Comparison of ENCODE assay signal across 8 cellular contexts in the genomic region with DNA sequence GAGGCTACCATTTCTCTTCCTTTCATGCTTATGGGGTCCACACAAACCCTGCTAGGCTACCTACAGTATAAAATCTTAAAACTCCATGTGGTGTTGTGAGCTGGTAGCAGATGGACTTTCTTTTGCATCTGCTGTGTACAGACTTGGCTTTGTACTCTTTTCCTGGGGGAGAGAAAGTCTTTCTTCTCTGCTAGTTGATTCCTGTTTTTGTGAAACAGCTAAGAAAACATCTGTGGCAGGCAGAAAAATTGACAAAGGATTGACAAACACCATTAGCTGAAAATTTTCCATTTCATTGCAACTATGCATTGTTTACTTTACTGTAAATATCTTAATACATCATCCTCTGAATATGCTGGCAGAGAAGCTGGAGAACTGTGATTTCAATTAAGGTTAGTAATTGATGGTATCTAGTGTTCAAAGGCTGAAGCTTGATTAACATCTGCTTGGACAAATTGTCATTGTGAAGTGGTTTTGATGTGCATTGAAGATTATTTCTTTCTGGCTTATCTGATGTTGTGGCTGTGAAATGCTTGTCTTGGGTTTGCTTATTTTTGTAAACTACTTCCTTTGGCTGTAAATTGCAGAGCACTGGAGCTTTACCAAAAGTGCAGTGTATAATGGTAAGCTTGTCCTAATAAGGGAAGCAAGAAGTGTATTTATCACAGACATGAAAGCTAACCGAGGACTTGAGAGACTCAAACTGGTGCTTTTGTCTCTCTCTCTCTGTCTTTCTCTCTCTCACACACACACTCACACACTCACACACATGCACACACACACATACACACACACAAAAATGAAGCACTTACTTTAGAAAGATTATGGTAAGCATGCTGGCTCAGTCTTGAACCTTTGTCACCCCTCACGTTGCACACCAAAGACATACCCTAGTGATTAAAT.
DNase-seq lines count a peak whose midpoint lies in the region; ATAC-seq and TF ChIP-seq lines count a peak whose summit lies in the region.

A gene (plus strand): TSS at position 665 of the 903 bp plus-strand sequence. CDS start 11,697 bp downstream, outside the sequence.

- DNase-seq in DMS 273 (lab: John Stamatoyannopoulos, UW; ENCODE audit: unreplicated experiment) (peak; percentile 94), NCI-H446 (lab: John Stamatoyannopoulos, UW) (peak; percentile 54 to 82), epithelial cell of esophagus (ENCODE audit: low read depth) (peak; percentile 4)
- DNase-seq in activated effector memory CD4-positive, alpha-beta T cell treated with Interleukin-2 at 50 U/mL for 16 hours, result no peak

- H3K27me3 ChIP-seq in neuron (ENCODE audit: insufficient read depth, low read length), result no peaks in the 10 kb centered on the region

- peaks cover 66% of the 10 kb centered on the region for H3K4me1 ChIP-seq in neuron (ENCODE audit: insufficient read depth, low read length)

- peak within 1 kb of the TSS; percentile 39 for H2AFZ ChIP-seq in neuron (ENCODE audit: low read depth, low read length)

- no peaks in the 10 kb centered on the region for H3K9me3 ChIP-seq in neuron (ENCODE audit: low read length)

- TF ChIP-seq CTCF in epithelial cell of esophagus (IDR thresholded peaks at IDR 0.05; ENCODE audit: insufficient read depth, low read depth, low read length, missing control alignments), result no peak

- peak within 1 kb of the TSS; percentile 34 for H3K4me3 ChIP-seq in epithelial cell of esophagus (ENCODE audit: low read length)
- H3K4me3 ChIP-seq in neuron (ENCODE audit: low read length), result peak within 1 kb of the TSS; percentile 57

- no peak for ATAC-seq in HG03432 (IDR thresholded peaks at IDR 0.05; ENCODE audit: unreplicated experiment)
- ATAC-seq in GM21447 (IDR thresholded peaks at IDR 0.05; ENCODE audit: unreplicated experiment), result no peak
- no peak for ATAC-seq in GM21529 (IDR thresholded peaks at IDR 0.05; ENCODE audit: unreplicated experiment)

- H3K36me3 ChIP-seq in neuron (ENCODE audit: insufficient read depth, low read length), result no peaks in the 10 kb centered on the region
